Comparison of ENCODE assay signal across 13 cellular contexts in genomic region chr10:109247819-109248218, GRCh38.
"Had no signal": no experiment of that assay in that cellular context is flagged by ENCODE, and none has a peak within 500 bp of the region (broad histone marks: within the 10 kb centered on the region; RNA-seq: fewer than 3 reads in every experiment).

No MANE protein-coding gene starts in this region.

- ATAC-seq: left lobe of liver; naive thymus-derived CD4-positive, alpha-beta T cell; right cardiac atrium; stimulated activated naive B cell treated with anti-CD40 and anti-IgM and Interleukin-4, amounts not matched to agents 10 μg/mL and 1 μg/mL and 100 μg/mL, for 72 hours; stimulated activated naive CD8-positive, alpha-beta T cell treated with anti-CD3 and anti-CD28 coated beads, Interleukin-15, amount 100 ng/mL, for 72 hours; upper lobe of right lung had no signal

- DNase-seq: dorsolateral prefrontal cortex; effector CD4-positive, alpha-beta T cell; naive thymus-derived CD4-positive, alpha-beta T cell; nucleus accumbens; right cardiac atrium; stimulated activated CD4-positive, alpha-beta T cell treated with anti-CD3 and anti-CD28 coated beads, Interleukin-15, amount 100 ng/mL, for 24 hours; stimulated activated CD4-positive, alpha-beta T cell treated with anti-CD3 and anti-CD28 coated beads, Interleukin-2, amount 100 ng/mL, for 48 hours; stimulated activated naive B cell treated with anti-CD40 and anti-IgM and Interleukin-4, amounts not matched to agents 10 μg/mL and 1 μg/mL and 100 μg/mL, for 72 hours; stimulated activated naive CD8-positive, alpha-beta T cell treated with anti-CD3 and anti-CD28 coated beads, Interleukin-15, amount 100 ng/mL, for 72 hours; transverse colon; upper lobe of right lung; uterus had no signal
